Comparison of ENCODE assay signal across 9 cellular contexts in the genomic region with DNA sequence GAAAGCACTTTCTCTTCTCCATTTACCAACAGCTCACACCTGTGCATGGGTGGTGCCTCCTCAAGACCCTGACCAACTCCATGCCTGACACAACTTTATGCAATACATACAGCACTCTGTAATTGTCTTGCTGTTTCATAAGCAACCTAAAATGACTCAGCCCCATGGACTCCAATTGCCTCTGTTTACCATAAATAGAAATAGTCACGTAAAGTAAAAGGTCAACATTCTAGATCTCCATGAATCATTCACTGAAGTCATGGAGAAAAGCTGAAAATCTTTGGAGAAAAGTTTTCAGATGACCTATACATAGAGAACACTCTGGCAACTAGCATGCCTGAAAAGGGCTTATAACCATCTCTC.
DNase-seq lines count a peak whose midpoint lies in the region; ATAC-seq and TF ChIP-seq lines count a peak whose summit lies in the region.
"Had no signal": no experiment of that assay in that cellular context is flagged by ENCODE, and none has a peak within 500 bp of the region (broad histone marks: within the 10 kb centered on the region; RNA-seq: fewer than 3 reads in every experiment).

No MANE protein-coding gene starts in this region.

- ATAC-seq in activated T-helper 17 cell treated with anti-CD3 and anti-CD28 coated beads, Interleukin-2, amount 50 U/mL, for 72 hours (replicated peaks), result peak; percentile 35
- ATAC-seq in heart right ventricle, result peak in 7 of 8 donors; percentile 53 to 83 (median 71)
- no peak for ATAC-seq in GM21717 (IDR thresholded peaks at IDR 0.05; ENCODE audit: unreplicated experiment)

- peaks cover 10% of the 10 kb centered on the region for H3K36me3 Mint-ChIP-seq in HFFc6 (ENCODE audit: low read depth)
- peaks cover 68% of the 10 kb centered on the region for H3K36me3 Mint-ChIP-seq in activated T-helper 17 cell treated with anti-CD3 and anti-CD28 coated beads, Interleukin-2, amount 50 U/mL, for 72 hours (ENCODE audit: low read depth)

- H3K4me3 ChIP-seq in heart right ventricle, result peak overlapping the region in 8 of 10 donors; percentile 3 to 43 (median 36)

- peaks cover 16 to 84% (median 55%) of the 10 kb centered on the region in 9 donors for H3K4me1 ChIP-seq in heart right ventricle

- peaks cover 0 to 28% (median 0%) of the 10 kb centered on the region in 9 donors for H3K36me3 ChIP-seq in heart right ventricle

- peak overlapping the region; percentile 96 for H3K27ac Mint-ChIP-seq in HFFc6
- no peak overlapping the region for H3K27ac Mint-ChIP-seq in activated T-helper 17 cell treated with anti-CD3 and anti-CD28 coated beads, Interleukin-2, amount 50 U/mL, for 72 hours

- H3K27me3 ChIP-seq in heart right ventricle, result no peaks in the 10 kb centered on the region

- peak overlapping the region; percentile 77 for H3K4me3 Mint-ChIP-seq in HFFc6
- H3K4me3 Mint-ChIP-seq in activated T-helper 17 cell treated with anti-CD3 and anti-CD28 coated beads, Interleukin-2, amount 50 U/mL, for 72 hours, result no peak overlapping the region

- intact Hi-C loops in heart right ventricle (cut with DNase I), result loop anchor here in 1 of 10 donors (5.0 kb wide), 1 partner anchor 33 kb away; no protein-coding TSS in a partner anchor

- H3K27ac ChIP-seq in heart right ventricle, result peak overlapping the region; percentile 13 to 88 (median 84)
- no peak overlapping the region for H3K27ac ChIP-seq in substantia nigra (ENCODE audit: low read depth, low read length, poor library complexity, severe bottlenecking)

- TF ChIP-seq CTCF in HFFc6 (IDR thresholded peaks at IDR 0.05), result no peak
- no peak for TF ChIP-seq CTCF in heart right ventricle (IDR thresholded peaks at IDR 0.05)

- no peaks in the 10 kb centered on the region for H3K27me3 Mint-ChIP-seq in HFFc6 (ENCODE audit: insufficient read depth)
- no peaks in the 10 kb centered on the region for H3K27me3 Mint-ChIP-seq in activated T-helper 17 cell treated with anti-CD3 and anti-CD28 coated beads, Interleukin-2, amount 50 U/mL, for 72 hours

- H3K9me3 Mint-ChIP-seq in HFFc6, result no peaks in the 10 kb centered on the region
- H3K9me3 Mint-ChIP-seq in activated T-helper 17 cell treated with anti-CD3 and anti-CD28 coated beads, Interleukin-2, amount 50 U/mL, for 72 hours, result no peaks in the 10 kb centered on the region

- H3K4me1 Mint-ChIP-seq in HFFc6 (ENCODE audit: low read depth), result peaks cover 83% of the 10 kb centered on the region
- peaks cover 16% of the 10 kb centered on the region for H3K4me1 Mint-ChIP-seq in activated T-helper 17 cell treated with anti-CD3 and anti-CD28 coated beads, Interleukin-2, amount 50 U/mL, for 72 hours

- no peaks in the 10 kb centered on the region for H3K9me3 ChIP-seq in heart right ventricle

- DNase-seq in HFFc6 (peak; percentile 90), heart right ventricle (no peak), stromal cell of bone marrow (ENCODE audit: low read depth) (peak; percentile 76), substantia nigra (lab: John Stamatoyannopoulos, UW) (no peak), anterior cingulate cortex (lab: John Stamatoyannopoulos, UW) (no peak)
- DNase-seq: NCI-H510A, posterior cingulate gyrus had no signal

- WGBS in heart right ventricle, 2 donors, result 26 to 52% methylated on average over 1 of the region's 1 CpG

Comparison
In these comparisons a context has a peak if more than half of its experiments do, and no peak if none do; other contexts are left out.
1. DNase-seq: peak in HFFc6 (single experiment) and stromal cell of bone marrow (single experiment); none in heart right ventricle (0 of 2), substantia nigra (0 of 49) and anterior cingulate cortex (0 of 58).